In genomic region chr1:225778412-225778669, GRCh38 we compare ENCODE assay signal across 9 cellular contexts. TPM values are rescaled to one million over a fixed set of nuclear protein-coding genes. Genes with fewer than 3 reads are reported as not detected.
DNase-seq lines count a peak whose midpoint lies in the region; ATAC-seq, FAIRE-seq and TF ChIP-seq lines count a peak whose summit lies in the region.
"Had no signal": no experiment of that assay in that cellular context is flagged by ENCODE, and none has a peak within 500 bp of the region (broad histone marks: within the 10 kb centered on the region; RNA-seq: fewer than 3 reads in every experiment).

No MANE protein-coding gene starts in this region.

- H3K4me3 ChIP-seq in HCT116 (replicated peaks in 1 of 2; ENCODE audit: low read depth in 1 of 2, low read length in 2 of 2) (peak overlapping the region; percentile 87 to 95), astrocyte (ENCODE audit: insufficient read depth, low read depth, low read length) (peak overlapping the region; percentile 98), kidney epithelial cell (ENCODE audit: low read depth, low read length) (peak overlapping the region; percentile 97), suprapubic skin (peak overlapping the region; percentile 79)

- H3K9me2 ChIP-seq in HCT116 (ENCODE audit: insufficient read depth): no peaks in the 10 kb centered on the region

- TF ChIP-seq EP300 in suprapubic skin (IDR thresholded peaks at IDR 0.05): no peak

- TF ChIP-seq POLR2A in HCT116 (IDR thresholded peaks at IDR 0.05; ENCODE audit: borderline replicate concordance, extremely low read depth, insufficient read depth, insufficient read length) (no peak), suprapubic skin (IDR thresholded peaks at IDR 0.05) (no peak), GM18505 (IDR thresholded peaks at IDR 0.05; ENCODE audit: borderline replicate concordance, extremely low read depth, insufficient read depth, insufficient read length) (no peak)

- no peaks in the 10 kb centered on the region for H3K36me3 Mint-ChIP-seq in astrocyte (ENCODE audit: low read depth, unreplicated experiment)

- H3K27me3 ChIP-seq in HCT116 (ENCODE audit: insufficient read depth, low read length) (no peaks in the 10 kb centered on the region), astrocyte (ENCODE audit: insufficient read depth, low read length) (no peaks in the 10 kb centered on the region), kidney epithelial cell (ENCODE audit: control insufficient read depth, insufficient read depth, low read length) (no peaks in the 10 kb centered on the region), suprapubic skin (no peaks in the 10 kb centered on the region)

- H3K36me3 ChIP-seq in HCT116 (ENCODE audit: control insufficient read depth in 1 of 2, insufficient read depth in 2 of 2, low read length in 2 of 2) (peaks cover 7 to 16% of the 10 kb centered on the region in 2 experiments), astrocyte (ENCODE audit: insufficient read depth, low read length) (peaks cover under 1% of the 10 kb centered on the region), kidney epithelial cell (ENCODE audit: control insufficient read depth, insufficient read depth, low read length) (no peaks in the 10 kb centered on the region), suprapubic skin (no peaks in the 10 kb centered on the region)

- TF ChIP-seq RAD21 in HCT116 (IDR thresholded peaks at IDR 0.05; ENCODE audit: low read depth): no peak

- FAIRE-seq in astrocyte (lab: Jason Lieb, UNC): no peak

- no peak for TF ChIP-seq CTCF in HCT116 (IDR thresholded peaks at IDR 0.05 in 2 of 3, conservative IDR thresholded peaks at IDR 0.05 in 1 of 3; ENCODE audit: borderline replicate concordance in 1 of 3, insufficient read depth in 1 of 3, low read depth in 2 of 3, low read length in 2 of 3)
- TF ChIP-seq CTCF in astrocyte (IDR thresholded peaks at IDR 0.05; ENCODE audit: insufficient read depth, low read depth, low read length): no peak
- TF ChIP-seq CTCF in kidney epithelial cell (IDR thresholded peaks at IDR 0.05; ENCODE audit: insufficient read depth, low read length, poor library complexity, severe bottlenecking): no peak
- TF ChIP-seq CTCF in suprapubic skin (IDR thresholded peaks at IDR 0.05): no peak

- no peak overlapping the region for H3K4me3 Mint-ChIP-seq in astrocyte (ENCODE audit: unreplicated experiment)
- H3K4me3 Mint-ChIP-seq: activated CD8-positive, alpha-beta T cell treated with anti-CD3 and anti-CD28 coated beads for 36 hours had no signal

- intact Hi-C loops in HCT116 (cut with micrococcal nuclease): loop anchor here (10.0 kb wide), 1 partner anchor 106 kb away; the partner anchor contains the start of genes LEFTY1 and TMEM63A

- H3K9ac ChIP-seq in HCT116 (ENCODE audit: low read length): peak overlapping the region; percentile 95
- H3K9ac ChIP-seq in astrocyte (ENCODE audit: low read length): peak overlapping the region; percentile 96

- 0% methylated on average over 1 of the region's 1 CpG for WGBS in suprapubic skin

- BruUV-seq in HCT116 (replicated peaks; lab: Mats Ljungman, UMichigan): no TSS peak

- H3K27me3 Mint-ChIP-seq in astrocyte (ENCODE audit: low read depth, unreplicated experiment): no peaks in the 10 kb centered on the region
- H3K27me3 Mint-ChIP-seq: activated CD8-positive, alpha-beta T cell treated with anti-CD3 and anti-CD28 coated beads for 36 hours had no signal

- H3K4me1 Mint-ChIP-seq in astrocyte (ENCODE audit: low read depth, unreplicated experiment): peaks cover 30% of the 10 kb centered on the region

- H3K4me2 ChIP-seq in HCT116 (ENCODE audit: low read length) (peak overlapping the region; percentile 83), astrocyte (ENCODE audit: low read length) (peak overlapping the region; percentile 92)

- no peak overlapping the region for H3K27ac Mint-ChIP-seq in astrocyte (ENCODE audit: unreplicated experiment)
- H3K27ac Mint-ChIP-seq: activated CD8-positive, alpha-beta T cell treated with anti-CD3 and anti-CD28 coated beads for 36 hours had no signal

- POLR2A ChIA-PET in HCT116 (lab: Charles Lee): interaction anchor here (1.4 to 1.5 kb wide), 2 partner anchors 31 to 123 kb away, joined by 4 to 7 read pairs; partner anchors contain the start of gene EPHX1

- RAD21 ChIA-PET in HCT116 (lab: Charles Lee; ENCODE audit: low non-redundant PET in 1 of 2, low total read pairs in 2 of 2, uncharacterized antibody in 2 of 2, unreplicated experiment in 2 of 2): interaction anchor here in 1 of 2 experiments (1.3 to 1.7 kb wide), 3 partner anchors 105 to 304 kb away, joined by 4 to 5 read pairs (median 4); partner anchors contain the start of gene TMEM63A

- H2AFZ ChIP-seq in HCT116 (ENCODE audit: low read depth, low read length, poor library complexity, severe bottlenecking) (no peak overlapping the region), astrocyte (ENCODE audit: low read depth, low read length) (no peak overlapping the region)

- no peak for ATAC-seq in HCT116
- ATAC-seq in GM18505 (IDR thresholded peaks at IDR 0.05; ENCODE audit: unreplicated experiment): no peak

- DNase-seq in HCT116 (ENCODE audit: low read depth, low spot score) (no peak), astrocyte (ENCODE audit: low read depth) (no peak), kidney epithelial cell (ENCODE audit: low read depth) (no peak), suprapubic skin (ENCODE audit: low spot score in 2 of 2) (no peak), globus pallidus (ENCODE audit: low spot score) (no peak), NCI-H2171 treated with DMSO at 0.1 percent for 48 hours (lab: John Stamatoyannopoulos, UW) (no peak), HK-2 (ENCODE audit: unreplicated experiment) (no peak)

- H3K9me3 Mint-ChIP-seq in astrocyte (ENCODE audit: unreplicated experiment): no peaks in the 10 kb centered on the region

- H3K27ac ChIP-seq in HCT116 (ENCODE audit: low read depth, low read length): peak overlapping the region; percentile 82
- peak overlapping the region; percentile 95 for H3K27ac ChIP-seq in astrocyte (ENCODE audit: low read depth, low read length)
- H3K27ac ChIP-seq in suprapubic skin: peak overlapping the region; percentile 99

- CTCF ChIA-PET in HCT116 (lab: Charles Lee): interaction anchor here (1.0 to 1.7 kb wide), 8 partner anchors 8 to 304 kb away, joined by 4 to 11 read pairs (median 6); no protein-coding TSS in a partner anchor

- H3K4me1 ChIP-seq in HCT116 (ENCODE audit: control insufficient read depth in 1 of 2, insufficient read depth in 2 of 2, low read length in 2 of 2) (peaks cover 8 to 15% of the 10 kb centered on the region in 2 experiments; a peak in 3 of 4 replicates), astrocyte (ENCODE audit: insufficient read depth, low read length) (peaks cover 22% of the 10 kb centered on the region), suprapubic skin (peaks cover 54% of the 10 kb centered on the region)

- H3K79me2 ChIP-seq in HCT116 (ENCODE audit: insufficient read depth, low read length) (peaks cover 58% of the 10 kb centered on the region), astrocyte (ENCODE audit: insufficient read depth, low read length) (peaks cover 57% of the 10 kb centered on the region)

- H3K9me3 ChIP-seq in HCT116 (ENCODE audit: control insufficient read depth in 1 of 2, insufficient read depth in 1 of 2, low read depth in 1 of 2, low read length in 2 of 2): no peaks in the 10 kb centered on the region
- H3K9me3 ChIP-seq in astrocyte (ENCODE audit: insufficient read depth, low read depth, low read length): no peaks in the 10 kb centered on the region
- no peaks in the 10 kb centered on the region for H3K9me3 ChIP-seq in suprapubic skin

- H4K20me1 ChIP-seq in HCT116 (ENCODE audit: insufficient read depth) (peaks cover 12% of the 10 kb centered on the region; the same call in 1 of the 2 replicates), astrocyte (ENCODE audit: insufficient read depth, low read length) (peaks cover 30% of the 10 kb centered on the region)

TF ChIP-seq in HCT116, 20 proteins besides CTCF, POLR2A, EP300 and RAD21:
- TF ChIP-seq EZH2 (IDR thresholded peaks at IDR 0.05) (no peak), MAX (IDR thresholded peaks at IDR 0.05) (0 out of 2 replicates have a peak, but pooled peaks have one; percentile 22)

RNA-seq across cellular contexts. Expression of gene SRP9, which starts 0.7 kb away (rescaled TPM):
- total RNA-seq in HCT116 (2021; ENCODE audit: unreplicated experiment): 220 TPM
- 136 and 141 TPM in 2 replicates for polyA plus RNA-seq in HCT116 (2012)
- 269 and 275 TPM in 2 replicates for total RNA-seq in astrocyte
- 316 and 344 TPM in 2 replicates for total RNA-seq in kidney epithelial cell
- total RNA-seq in suprapubic skin: 100 to 1,000 TPM; 139 to 162 (median 144) TPM

RNA-seq across cellular contexts. Expression of gene EPHX1, which starts 31.6 kb away (rescaled TPM):
- total RNA-seq in HCT116 (2021; ENCODE audit: unreplicated experiment) (44.6 TPM), astrocyte (82.8 and 96.9 TPM in 2 replicates), kidney epithelial cell (23.6 and 24.6 TPM in 2 replicates), suprapubic skin (10 to 100 TPM; 30.3 to 72.8 (median 53.7) TPM)
- polyA plus RNA-seq in HCT116 (2012): 58.8 and 64.6 TPM in 2 replicates
